Comparison of ENCODE assay signal across 9 cellular contexts in genomic region chr10:46283217-46283944, GRCh38. TPM values are rescaled to one million over a fixed set of nuclear protein-coding genes. Genes with fewer than 3 reads are reported as not detected.
DNase-seq lines count a peak whose midpoint lies in the region; ATAC-seq and TF ChIP-seq lines count a peak whose summit lies in the region.
"Had no signal": no experiment of that assay in that cellular context is flagged by ENCODE, and none has a peak within 500 bp of the region (broad histone marks: within the 10 kb centered on the region; RNA-seq: fewer than 3 reads in every experiment).

No MANE protein-coding gene starts in this region.

- peak overlapping the region; percentile 85 for H3K4me2 ChIP-seq in DND-41 (ENCODE audit: insufficient read depth, low read length)
- H3K4me2 ChIP-seq in parathyroid adenoma (ENCODE audit: low read length) = peak overlapping the region; percentile 54

- H2AFZ ChIP-seq in DND-41 (ENCODE audit: low read depth, low read length) (no peak overlapping the region), parathyroid adenoma (peak overlapping the region; percentile 94)

- H3K36me3 ChIP-seq in DND-41 (ENCODE audit: insufficient read depth, low read length) (no peaks in the 10 kb centered on the region), Panc1 (ENCODE audit: control insufficient read depth, insufficient read depth, low read length) (no peaks in the 10 kb centered on the region), parathyroid adenoma (ENCODE audit: control insufficient read depth, insufficient read depth, low read length) (no peaks in the 10 kb centered on the region)

- TF ChIP-seq CTCF in DND-41 (IDR thresholded peaks at IDR 0.05; ENCODE audit: borderline replicate concordance, extremely low read depth, low read length, poor library complexity, severe bottlenecking) (no peak), Panc1 (IDR thresholded peaks at IDR 0.05) (no peak), parathyroid adenoma (IDR thresholded peaks at IDR 0.05) (no peak)

- BruUV-seq in Panc1 (replicated peaks; lab: Mats Ljungman, UMichigan) = no TSS peak

- no peak for ATAC-seq in DND-41 (ENCODE audit: insufficient read depth, low read depth)
- no peak for ATAC-seq in Panc1
- no peak for ATAC-seq in GM21737 (IDR thresholded peaks at IDR 0.05; ENCODE audit: unreplicated experiment)
- no peak for ATAC-seq in sciatic nerve

- H3K9me3 ChIP-seq in DND-41 (ENCODE audit: insufficient read depth, low read length, severe bottlenecking) (no peaks in the 10 kb centered on the region), Panc1 (ENCODE audit: control insufficient read depth, insufficient read depth, low read depth, low read length) (no peaks in the 10 kb centered on the region), parathyroid adenoma (ENCODE audit: control insufficient read depth, low read length) (no peaks in the 10 kb centered on the region)

- POLR2A ChIA-PET in Panc1 (lab: Charles Lee) = no interaction called here

- H3K4me1 ChIP-seq in DND-41 (ENCODE audit: insufficient read depth, low read length) (peaks cover 27% of the 10 kb centered on the region), Panc1 (ENCODE audit: control insufficient read depth, insufficient read depth, low read length) (peaks cover 11% of the 10 kb centered on the region), parathyroid adenoma (peaks cover 18% of the 10 kb centered on the region)

- H3K79me2 ChIP-seq in DND-41 (ENCODE audit: insufficient read depth, low read length) = no peaks in the 10 kb centered on the region
- H3K79me2 ChIP-seq in parathyroid adenoma = no peaks in the 10 kb centered on the region

- peaks cover 5% of the 10 kb centered on the region for H3K27me3 ChIP-seq in DND-41 (ENCODE audit: insufficient read depth, low read length, poor library complexity)
- H3K27me3 ChIP-seq in Panc1 (ENCODE audit: control insufficient read depth, insufficient read depth, low read length) = no peaks in the 10 kb centered on the region
- H3K27me3 ChIP-seq in parathyroid adenoma (ENCODE audit: control insufficient read depth, insufficient read depth, low read length) = no peaks in the 10 kb centered on the region

- DNase-seq in DND-41 = no peak
- DNase-seq in Panc1 (ENCODE audit: low read depth, low spot score) = no peak
- no peak for DNase-seq in erythroblast (lab: John Stamatoyannopoulos, UW)
- no peak for DNase-seq in NCI-H526 (lab: John Stamatoyannopoulos, UW)
- DNase-seq in sciatic nerve (ENCODE audit: low spot score) = no peak
- no peak for DNase-seq in NCI-H1930 (lab: John Stamatoyannopoulos, UW)

- intact Hi-C loops in Panc1 (cut with micrococcal nuclease; ENCODE audit: unreplicated experiment) = no loop called here
- intact Hi-C loops in sciatic nerve (cut with DNase I) = no loop called here

- peak overlapping the region in 1 of 2 experiments; percentile 52; a peak in 2 of 4 replicates for H3K4me3 ChIP-seq in DND-41 (ENCODE audit: low read depth in 1 of 2, low read length in 2 of 2)
- H3K4me3 ChIP-seq in Panc1 (ENCODE audit: low read depth in 2 of 2, low read length in 2 of 2) = peak overlapping the region; percentile 41 to 54
- H3K4me3 ChIP-seq in parathyroid adenoma (ENCODE audit: low read depth, low read length) = no peak overlapping the region

- in situ Hi-C loops in Panc1 (cut with HindIII; ENCODE audit: low pct_unique_long_range_greater_than_20kb, low sequenced_read_pairs) = no loop called here

- no peak overlapping the region for H3K27ac ChIP-seq in DND-41 (ENCODE audit: low read length)
- peak overlapping the region; percentile 85 for H3K27ac ChIP-seq in Panc1 (ENCODE audit: low read length)
- H3K27ac ChIP-seq in parathyroid adenoma = peak overlapping the region; percentile 86

- TF ChIP-seq POLR2A in erythroblast (IDR thresholded peaks at IDR 0.05; ENCODE audit: low read length) = peak; percentile 16

- CTCF ChIA-PET in Panc1 (lab: Charles Lee) = no interaction called here

- H3K9ac ChIP-seq in DND-41 (ENCODE audit: low read depth, low read length) = peak overlapping the region; percentile 83
- H3K9ac ChIP-seq in parathyroid adenoma = no peak overlapping the region

- H4K20me1 ChIP-seq in DND-41 (ENCODE audit: insufficient read depth, low read length) = no peaks in the 10 kb centered on the region

RNA-seq across cellular contexts. Expression of gene ANTXRL, which starts 3.4 kb away (rescaled TPM):
- total RNA-seq in Panc1 (2021; ENCODE audit: unreplicated experiment) (not detected), sciatic nerve (not detected)
- not detected for polyA plus RNA-seq in Panc1 (2012; ENCODE audit: insufficient read length)
- total RNA-seq: liver had no signal
